In the genomic region with DNA sequence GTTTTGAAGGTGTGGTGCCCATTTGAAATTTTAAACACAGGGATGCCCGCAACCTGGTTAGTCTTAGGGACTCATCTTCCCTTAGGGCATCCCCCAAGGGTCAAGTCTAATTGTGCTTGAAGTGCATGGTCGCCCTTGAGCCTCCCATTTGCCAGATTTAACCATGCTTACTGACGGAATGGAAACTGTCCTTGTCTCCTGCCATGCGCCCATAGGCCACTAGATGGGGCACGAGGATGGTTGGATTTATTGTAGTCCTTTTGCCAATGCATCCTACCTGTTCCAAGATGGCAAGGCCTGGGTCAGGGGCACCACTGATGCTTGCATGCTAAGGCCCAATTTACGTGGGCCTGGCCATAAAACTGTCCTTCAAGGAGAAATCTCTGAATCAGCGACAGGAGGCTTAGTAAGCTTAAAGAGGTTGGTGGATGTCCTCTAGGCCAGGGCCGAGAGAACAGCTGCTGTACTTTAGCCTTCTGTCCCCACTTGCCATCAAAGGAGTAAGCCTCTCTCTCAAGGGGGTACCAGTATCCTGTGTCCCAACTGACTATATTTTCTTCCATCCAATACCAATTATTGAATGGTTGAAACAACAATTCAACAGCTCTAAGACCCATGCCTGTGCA, we compare ENCODE assay signal across 9 cellular contexts.
DNase-seq lines count a peak whose midpoint lies in the region; ATAC-seq, FAIRE-seq and TF ChIP-seq lines count a peak whose summit lies in the region.
"Had no signal": no experiment of that assay in that cellular context is flagged by ENCODE, and none has a peak within 500 bp of the region (broad histone marks: within the 10 kb centered on the region; RNA-seq: fewer than 3 reads in every experiment).

No MANE protein-coding gene starts in this region.

- H3K4me1 ChIP-seq in esophagus squamous epithelium (peaks cover 0 to 7% (median 2%) of the 10 kb centered on the region in 3 donors), neuronal stem cell (ENCODE audit: control insufficient read depth in 2 of 2, insufficient read depth in 1 of 2, low read depth in 1 of 2, low read length in 2 of 2) (no peaks in the 10 kb centered on the region)
- no peaks in the 10 kb centered on the region for H3K4me1 ChIP-seq in CD8-positive, alpha-beta T cell (ENCODE audit: insufficient read depth, low read length)

- peak; percentile 96 for ATAC-seq in GM21825 (IDR thresholded peaks at IDR 0.05; ENCODE audit: unreplicated experiment)
- ATAC-seq in SK-N-SH treated with all-trans-retinoic acid at 6 μM for 48 hours: peak; percentile 80
- no peak for ATAC-seq in CD8-positive, alpha-beta T cell

- intact Hi-C loops in esophagus squamous epithelium (cut with DNase I): no loop called here
- intact Hi-C loops in CD8-positive, alpha-beta T cell (cut with DNase I, micrococcal nuclease): no loop called here

- no peak overlapping the region for H2BK120ac ChIP-seq in neuronal stem cell (ENCODE audit: low read depth, low read length)

- peak in 5 of 6 experiments; percentile 50 to 83 (median 68) for TF ChIP-seq CTCF in esophagus squamous epithelium (IDR thresholded peaks at IDR 0.05)
- no peak for TF ChIP-seq CTCF in CD8-positive, alpha-beta T cell (IDR thresholded peaks at IDR 0.05)

- TF ChIP-seq POLR2A in esophagus squamous epithelium (IDR thresholded peaks at IDR 0.05): no peak

- POLR2A ChIA-PET in CD8-positive, alpha-beta T cell (lab: Charles Lee): no interaction called here

- H3K4ac ChIP-seq in neuronal stem cell (ENCODE audit: low read length): no peak overlapping the region

- H3K36me3 Mint-ChIP-seq in CD8-positive, alpha-beta T cell: no peaks in the 10 kb centered on the region

- no peak overlapping the region for H2BK15ac ChIP-seq in neuronal stem cell (ENCODE audit: low read length)

- 45 to 47% methylated on average over 6 to 7 of the region's 8 CpGs for WGBS in esophagus squamous epithelium, 2 donors
- no CpG with 5 or more reads among the region's 8 CpGs for WGBS in neuronal stem cell (ENCODE audit: extremely low coverage in 2 of 2, insufficient read length in 2 of 2, insufficient replicate concordance in 1 of 2), 2 donors

- H3K79me1 ChIP-seq in neuronal stem cell (ENCODE audit: low read depth, low read length): no peaks in the 10 kb centered on the region

- H3K27ac ChIP-seq in esophagus squamous epithelium (no peak overlapping the region), neuronal stem cell (replicated peaks; ENCODE audit: low read length) (no peak overlapping the region)
- no peak overlapping the region for H3K27ac ChIP-seq in CD8-positive, alpha-beta T cell (ENCODE audit: low read depth, low read length)

- H3K4me3 ChIP-seq in esophagus squamous epithelium (no peak overlapping the region), neuronal stem cell (ENCODE audit: low read length in 2 of 2) (no peak overlapping the region)
- no peak overlapping the region for H3K4me3 ChIP-seq in CD8-positive, alpha-beta T cell (ENCODE audit: low read depth, low read length)

- H3K27me3 ChIP-seq in esophagus squamous epithelium (no peaks in the 10 kb centered on the region), neuronal stem cell (ENCODE audit: control insufficient read depth in 3 of 3, insufficient read depth in 3 of 3, low read depth in 1 of 3, low read length in 3 of 3) (no peaks in the 10 kb centered on the region)
- H3K27me3 ChIP-seq in CD8-positive, alpha-beta T cell (ENCODE audit: insufficient read depth, low read length): no peaks in the 10 kb centered on the region

- no peak overlapping the region for H3K4me3 Mint-ChIP-seq in CD8-positive, alpha-beta T cell

- no peak overlapping the region for H3K14ac ChIP-seq in neuronal stem cell (ENCODE audit: low read length)

- H2BK12ac ChIP-seq in neuronal stem cell (ENCODE audit: low read length): no peak overlapping the region

- H4K91ac ChIP-seq in neuronal stem cell (ENCODE audit: low read depth, low read length, poor library complexity): no peak overlapping the region

- no peak overlapping the region for H2AFZ ChIP-seq in neuronal stem cell (ENCODE audit: low read length)

- CTCF ChIA-PET in CD8-positive, alpha-beta T cell (lab: Charles Lee): no interaction called here

- H3K4me1 Mint-ChIP-seq in CD8-positive, alpha-beta T cell (ENCODE audit: low read depth): no peaks in the 10 kb centered on the region

- no peaks in the 10 kb centered on the region for H3K36me3 ChIP-seq in esophagus squamous epithelium
- no peaks in the 10 kb centered on the region for H3K36me3 ChIP-seq in neuronal stem cell (replicated peaks in 1 of 2; ENCODE audit: control insufficient read depth in 2 of 2, insufficient read depth in 2 of 2, low read length in 2 of 2)
- H3K36me3 ChIP-seq in CD8-positive, alpha-beta T cell (ENCODE audit: insufficient read depth, low read length): no peaks in the 10 kb centered on the region

- H3K9me3 ChIP-seq in esophagus squamous epithelium (no peaks in the 10 kb centered on the region), neuronal stem cell (replicated peaks in 1 of 2; ENCODE audit: control insufficient read depth in 2 of 2, insufficient read depth in 1 of 2, low read depth in 1 of 2, low read length in 2 of 2) (no peaks in the 10 kb centered on the region)
- H3K9me3 ChIP-seq in CD8-positive, alpha-beta T cell (ENCODE audit: low read length): no peaks in the 10 kb centered on the region

- no peak overlapping the region for H2AK5ac ChIP-seq in neuronal stem cell (ENCODE audit: low read depth, low read length)

- H3K9ac ChIP-seq in neuronal stem cell (ENCODE audit: low read depth, low read length, poor library complexity): no peak overlapping the region

- H3K23ac ChIP-seq in neuronal stem cell (ENCODE audit: low read depth, low read length, poor library complexity): no peak overlapping the region

- H2BK5ac ChIP-seq in neuronal stem cell (ENCODE audit: low read length): no peak overlapping the region

- H4K8ac ChIP-seq in neuronal stem cell (ENCODE audit: low read depth, low read length): no peak overlapping the region

- no peak overlapping the region for H3K4me2 ChIP-seq in neuronal stem cell (ENCODE audit: insufficient read depth, low read length, poor library complexity, severe bottlenecking)

- H3K9me3 Mint-ChIP-seq in CD8-positive, alpha-beta T cell: no peaks in the 10 kb centered on the region

- H3K18ac ChIP-seq in neuronal stem cell (ENCODE audit: low read length): no peak overlapping the region

- peak; percentile 69 for FAIRE-seq in HTR-8/SVneo (lab: Jason Lieb, UNC)
- FAIRE-seq: islet of Langerhans had no signal

- no peak overlapping the region for H3K27ac Mint-ChIP-seq in CD8-positive, alpha-beta T cell

- DNase-seq in stimulated activated CD4-positive, alpha-beta T cell treated with anti-CD3 and anti-CD28 coated beads, Interleukin-12 subunit alpha, Interleukin-12 subunit beta, amount 100 ng/mL, for 48 hours (ENCODE audit: low read depth in 2 of 3, low spot score in 1 of 3): peak; percentile 11 to 36 (median 14)
- DNase-seq in stimulated activated CD4-positive, alpha-beta T cell treated with anti-CD3 and anti-CD28 coated beads, Interleukin-4, amount 100 ng/mL, for 1 hour: no peak
- peak; percentile 27 for DNase-seq in HTR-8/SVneo (ENCODE audit: insufficient read length, low spot score)
- no peak for DNase-seq in esophagus squamous epithelium (lab: John Stamatoyannopoulos, UW)
- DNase-seq in neuronal stem cell (ENCODE audit: low spot score): peak; percentile 37
- no peak for DNase-seq in CD8-positive, alpha-beta T cell

- H3K27me3 Mint-ChIP-seq in CD8-positive, alpha-beta T cell (ENCODE audit: low read depth): no peaks in the 10 kb centered on the region

TF ChIP-seq in SK-N-SH treated with all-trans-retinoic acid at 6 μM for 48 hours, 23 proteins besides CTCF, POLR2A, EP300 and RAD21 (continues in another document):
- TF ChIP-seq TCF4 (CRISPR knock-in tag; IDR thresholded peaks at IDR 0.05; ENCODE audit: borderline replicate concordance) (no peak), ZC3H10 (CRISPR knock-in tag; IDR thresholded peaks at IDR 0.05) (no peak), TOX (CRISPR knock-in tag; IDR thresholded peaks at IDR 0.05; ENCODE audit: borderline replicate concordance) (no peak), ISL1 (CRISPR knock-in tag; IDR thresholded peaks at IDR 0.05) (no peak), ZFP30 (CRISPR knock-in tag; IDR thresholded peaks at IDR 0.05) (no peak), ZNF565 (CRISPR knock-in tag; conservative IDR thresholded peaks at IDR 0.05; ENCODE audit: low read depth) (no peak)
- TF ChIP-seq, protein P1, sequence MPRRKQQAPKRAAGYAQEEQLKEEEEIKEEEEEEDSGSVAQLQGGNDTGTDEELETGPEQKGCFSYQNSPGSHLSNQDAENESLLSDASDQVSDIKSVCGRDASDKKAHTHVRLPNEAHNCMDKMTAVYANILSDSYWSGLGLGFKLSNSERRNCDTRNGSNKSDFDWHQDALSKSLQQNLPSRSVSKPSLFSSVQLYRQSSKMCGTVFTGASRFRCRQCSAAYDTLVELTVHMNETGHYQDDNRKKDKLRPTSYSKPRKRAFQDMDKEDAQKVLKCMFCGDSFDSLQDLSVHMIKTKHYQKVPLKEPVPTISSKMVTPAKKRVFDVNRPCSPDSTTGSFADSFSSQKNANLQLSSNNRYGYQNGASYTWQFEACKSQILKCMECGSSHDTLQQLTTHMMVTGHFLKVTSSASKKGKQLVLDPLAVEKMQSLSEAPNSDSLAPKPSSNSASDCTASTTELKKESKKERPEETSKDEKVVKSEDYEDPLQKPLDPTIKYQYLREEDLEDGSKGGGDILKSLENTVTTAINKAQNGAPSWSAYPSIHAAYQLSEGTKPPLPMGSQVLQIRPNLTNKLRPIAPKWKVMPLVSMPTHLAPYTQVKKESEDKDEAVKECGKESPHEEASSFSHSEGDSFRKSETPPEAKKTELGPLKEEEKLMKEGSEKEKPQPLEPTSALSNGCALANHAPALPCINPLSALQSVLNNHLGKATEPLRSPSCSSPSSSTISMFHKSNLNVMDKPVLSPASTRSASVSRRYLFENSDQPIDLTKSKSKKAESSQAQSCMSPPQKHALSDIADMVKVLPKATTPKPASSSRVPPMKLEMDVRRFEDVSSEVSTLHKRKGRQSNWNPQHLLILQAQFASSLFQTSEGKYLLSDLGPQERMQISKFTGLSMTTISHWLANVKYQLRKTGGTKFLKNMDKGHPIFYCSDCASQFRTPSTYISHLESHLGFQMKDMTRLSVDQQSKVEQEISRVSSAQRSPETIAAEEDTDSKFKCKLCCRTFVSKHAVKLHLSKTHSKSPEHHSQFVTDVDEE (CRISPR knock-in tag; IDR thresholded peaks at IDR 0.05): no peak

Comparison
In these comparisons a context has a peak if more than half of its experiments do, and no peak if none do; other contexts are left out.
1. DNase-seq: peak in stimulated activated CD4-positive, alpha-beta T cell treated with anti-CD3 and anti-CD28 coated beads, Interleukin-12 subunit alpha, Interleukin-12 subunit beta, amount 100 ng/mL, for 48 hours (3 of 3), HTR-8/SVneo (single experiment) and neuronal stem cell (single experiment); none in stimulated activated CD4-positive, alpha-beta T cell treated with anti-CD3 and anti-CD28 coated beads, Interleukin-4, amount 100 ng/mL, for 1 hour (single experiment), esophagus squamous epithelium (single experiment) and CD8-positive, alpha-beta T cell (0 of 7).